In genomic region chr2:218444692-218445357, GRCh38 we compare ENCODE assay signal across 1 cellular context.
TF ChIP-seq lines count a peak whose summit lies in the region.

No MANE protein-coding gene starts in this region.

TF ChIP-seq in HepG2, 621 proteins besides CTCF, POLR2A, EP300 and RAD21 (continued from another document):
- TF ChIP-seq, protein P1, sequence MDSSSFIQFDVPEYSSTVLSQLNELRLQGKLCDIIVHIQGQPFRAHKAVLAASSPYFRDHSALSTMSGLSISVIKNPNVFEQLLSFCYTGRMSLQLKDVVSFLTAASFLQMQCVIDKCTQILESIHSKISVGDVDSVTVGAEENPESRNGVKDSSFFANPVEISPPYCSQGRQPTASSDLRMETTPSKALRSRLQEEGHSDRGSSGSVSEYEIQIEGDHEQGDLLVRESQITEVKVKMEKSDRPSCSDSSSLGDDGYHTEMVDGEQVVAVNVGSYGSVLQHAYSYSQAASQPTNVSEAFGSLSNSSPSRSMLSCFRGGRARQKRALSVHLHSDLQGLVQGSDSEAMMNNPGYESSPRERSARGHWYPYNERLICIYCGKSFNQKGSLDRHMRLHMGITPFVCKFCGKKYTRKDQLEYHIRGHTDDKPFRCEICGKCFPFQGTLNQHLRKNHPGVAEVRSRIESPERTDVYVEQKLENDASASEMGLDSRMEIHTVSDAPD (CRISPR knock-in tag; IDR thresholded peaks at IDR 0.05) = peak; percentile 97
- TF ChIP-seq ZNF331 (CRISPR knock-in tag; IDR thresholded peaks at IDR 0.05) (peak; percentile 99), MTA1 (CRISPR knock-in tag; IDR thresholded peaks at IDR 0.05; ENCODE audit: borderline replicate concordance) (peak; percentile 95), FOXA1 (IDR thresholded peaks at IDR 0.05) (peak; percentile 62), FOXA1 (CRISPR knock-in tag; IDR thresholded peaks at IDR 0.05) (peak; percentile 99), SIX1 (CRISPR knock-in tag; IDR thresholded peaks at IDR 0.05; ENCODE audit: borderline replicate concordance) (peak; percentile 63; the same call in 1 of the 2 replicates)
TF ChIP-seq in HepG2: peak in this region for 334.
